1 cellular context compared by ENCODE assay signal in the genomic region with DNA sequence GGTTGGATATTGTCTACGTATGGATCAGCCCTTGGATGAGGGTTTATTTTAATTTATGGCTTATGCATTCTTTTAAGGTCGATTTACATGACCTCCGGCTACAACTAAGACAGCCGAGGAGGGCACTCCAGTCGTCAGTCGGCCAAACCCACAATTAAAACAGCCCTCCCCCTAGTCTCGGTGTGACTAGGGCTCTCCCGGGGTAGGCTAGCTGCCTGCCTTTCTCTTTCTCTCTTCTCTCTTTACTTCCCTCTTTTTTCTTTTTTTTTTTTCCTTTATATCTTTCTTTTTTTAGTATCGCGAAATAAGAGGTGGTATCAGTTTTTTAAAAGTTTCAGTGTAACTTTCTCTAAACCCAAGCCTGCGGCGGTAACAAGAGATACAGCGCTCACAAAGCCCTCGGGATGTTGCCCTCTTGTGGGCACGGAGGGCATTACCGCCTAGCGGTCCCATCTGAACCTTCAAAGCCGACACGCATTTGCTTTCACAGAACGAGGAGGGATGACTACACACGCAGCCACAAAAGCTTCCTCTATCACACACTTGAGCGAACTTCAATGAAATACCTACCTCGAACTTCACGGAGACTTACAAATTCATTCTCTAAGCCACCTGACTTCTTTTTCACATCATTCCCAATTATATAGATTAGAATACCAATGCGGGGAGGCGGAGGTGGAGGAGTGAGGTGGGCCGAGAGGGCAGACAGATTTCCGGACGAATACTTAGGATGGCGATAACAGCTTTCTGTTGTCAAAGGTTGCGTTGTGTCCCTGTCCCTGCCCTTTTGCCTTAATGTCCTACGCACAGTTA.
TF ChIP-seq lines count a peak whose summit lies in the region.

No MANE protein-coding gene starts in this region.

TF ChIP-seq in HepG2, 621 proteins besides CTCF, POLR2A, EP300 and RAD21 (continued from another document):
- TF ChIP-seq, protein P1, sequence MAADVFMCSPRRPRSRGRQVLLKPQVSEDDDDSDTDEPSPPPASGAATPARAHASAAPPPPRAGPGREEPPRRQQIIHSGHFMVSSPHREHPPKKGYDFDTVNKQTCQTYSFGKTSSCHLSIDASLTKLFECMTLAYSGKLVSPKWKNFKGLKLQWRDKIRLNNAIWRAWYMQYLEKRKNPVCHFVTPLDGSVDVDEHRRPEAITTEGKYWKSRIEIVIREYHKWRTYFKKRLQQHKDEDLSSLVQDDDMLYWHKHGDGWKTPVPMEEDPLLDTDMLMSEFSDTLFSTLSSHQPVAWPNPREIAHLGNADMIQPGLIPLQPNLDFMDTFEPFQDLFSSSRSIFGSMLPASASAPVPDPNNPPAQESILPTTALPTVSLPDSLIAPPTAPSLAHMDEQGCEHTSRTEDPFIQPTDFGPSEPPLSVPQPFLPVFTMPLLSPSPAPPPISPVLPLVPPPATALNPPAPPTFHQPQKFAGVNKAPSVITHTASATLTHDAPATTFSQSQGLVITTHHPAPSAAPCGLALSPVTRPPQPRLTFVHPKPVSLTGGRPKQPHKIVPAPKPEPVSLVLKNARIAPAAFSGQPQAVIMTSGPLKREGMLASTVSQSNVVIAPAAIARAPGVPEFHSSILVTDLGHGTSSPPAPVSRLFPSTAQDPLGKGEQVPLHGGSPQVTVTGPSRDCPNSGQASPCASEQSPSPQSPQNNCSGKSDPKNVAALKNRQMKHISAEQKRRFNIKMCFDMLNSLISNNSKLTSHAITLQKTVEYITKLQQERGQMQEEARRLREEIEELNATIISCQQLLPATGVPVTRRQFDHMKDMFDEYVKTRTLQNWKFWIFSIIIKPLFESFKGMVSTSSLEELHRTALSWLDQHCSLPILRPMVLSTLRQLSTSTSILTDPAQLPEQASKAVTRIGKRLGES (CRISPR knock-in tag; IDR thresholded peaks at IDR 0.05; ENCODE audit: borderline replicate concordance), result no peak
- TF ChIP-seq ZNF12 (CRISPR knock-in tag; IDR thresholded peaks at IDR 0.05) (peak; percentile 98), NAIF1 (CRISPR knock-in tag; IDR thresholded peaks at IDR 0.05; ENCODE audit: borderline replicate concordance) (no peak), ZNF232 (CRISPR knock-in tag; IDR thresholded peaks at IDR 0.05; ENCODE audit: borderline replicate concordance) (no peak), PRPF4 (IDR thresholded peaks at IDR 0.05; ENCODE audit: low read depth, low read length, poor library complexity, severe bottlenecking) (no peak), ELF3 (CRISPR knock-in tag; IDR thresholded peaks at IDR 0.05) (peak; percentile 42; the same call in 1 of the 2 replicates), KDM6A (CRISPR knock-in tag; IDR thresholded peaks at IDR 0.05; ENCODE audit: low read depth) (no peak), TAF15 (IDR thresholded peaks at IDR 0.05; ENCODE audit: low read depth, low read length, poor library complexity, severe bottlenecking) (no peak), ZNF280D (CRISPR knock-in tag; IDR thresholded peaks at IDR 0.05) (no peak), ZNF512B (CRISPR knock-in tag; IDR thresholded peaks at IDR 0.05; ENCODE audit: borderline replicate concordance) (peak; percentile 97), SMC3 (IDR thresholded peaks at IDR 0.05; ENCODE audit: low read length) (peak; percentile 89), HMG20B (CRISPR knock-in tag; conservative IDR thresholded peaks at IDR 0.05) (no peak), TMF1 (CRISPR knock-in tag; IDR thresholded peaks at IDR 0.05; ENCODE audit: low read depth) (no peak), ZMAT3 (CRISPR knock-in tag; conservative IDR thresholded peaks at IDR 0.05) (no peak), ZFP36L1 (CRISPR knock-in tag; IDR thresholded peaks at IDR 0.05) (no peak), ZNF460 (CRISPR knock-in tag; IDR thresholded peaks at IDR 0.05; ENCODE audit: borderline replicate concordance) (no peak), CENPT (CRISPR knock-in tag; IDR thresholded peaks at IDR 0.05; ENCODE audit: low read depth) (no peak), HOXA5 (CRISPR knock-in tag; IDR thresholded peaks at IDR 0.05) (no peak), MED1 (CRISPR knock-in tag; IDR thresholded peaks at IDR 0.05) (no peak), ZNF256 (CRISPR knock-in tag; conservative IDR thresholded peaks at IDR 0.05) (no peak), EED (CRISPR knock-in tag; IDR thresholded peaks at IDR 0.05) (no peak), ZBTB33 (CRISPR knock-in tag; IDR thresholded peaks at IDR 0.05) (peak; percentile 9; the same call in 1 of the 2 replicates), PAF1 (CRISPR knock-in tag; IDR thresholded peaks at IDR 0.05) (no peak), ZNF7 (CRISPR knock-in tag; IDR thresholded peaks at IDR 0.05) (no peak), SOX13 (IDR thresholded peaks at IDR 0.05) (no peak), SOX13 (CRISPR knock-in tag; conservative IDR thresholded peaks at IDR 0.05 in 1 of 2, IDR thresholded peaks at IDR 0.05 in 1 of 2) (peak in 1 of 2 experiments; percentile 23; a peak in 1 of 4 replicates), STAT5B (CRISPR knock-in tag; IDR thresholded peaks at IDR 0.05) (no peak), ZNF790 (CRISPR knock-in tag; IDR thresholded peaks at IDR 0.05; ENCODE audit: borderline replicate concordance) (no peak), KLF12 (CRISPR knock-in tag; IDR thresholded peaks at IDR 0.05; ENCODE audit: borderline replicate concordance) (no peak), MAFK (conservative IDR thresholded peaks at IDR 0.05 in 1 of 2, IDR thresholded peaks at IDR 0.05 in 1 of 2; ENCODE audit: low read length in 2 of 2) (no peak), RBM22 (optimal IDR thresholded peaks at IDR 0.05; ENCODE audit: low read length) (no peak), ZNF275 (CRISPR knock-in tag; IDR thresholded peaks at IDR 0.05; ENCODE audit: borderline replicate concordance) (peak; percentile 25; the same call in 1 of the 2 replicates), ZFP91 (CRISPR knock-in tag; IDR thresholded peaks at IDR 0.05; ENCODE audit: borderline replicate concordance) (no peak), SOX6 (IDR thresholded peaks at IDR 0.05) (no peak), SOX6 (CRISPR knock-in tag; IDR thresholded peaks at IDR 0.05) (peak; percentile 50)
- TF ChIP-seq, protein P2, sequence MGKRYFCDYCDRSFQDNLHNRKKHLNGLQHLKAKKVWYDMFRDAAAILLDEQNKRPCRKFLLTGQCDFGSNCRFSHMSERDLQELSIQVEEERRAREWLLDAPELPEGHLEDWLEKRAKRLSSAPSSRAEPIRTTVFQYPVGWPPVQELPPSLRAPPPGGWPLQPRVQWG (CRISPR knock-in tag; IDR thresholded peaks at IDR 0.05; ENCODE audit: borderline replicate concordance, low read depth), result no peak
